1 cellular context compared by ENCODE assay signal in genomic region chr2:183078467-183079334, GRCh38.
TF ChIP-seq lines count a peak whose summit lies in the region.

A gene with protein sequence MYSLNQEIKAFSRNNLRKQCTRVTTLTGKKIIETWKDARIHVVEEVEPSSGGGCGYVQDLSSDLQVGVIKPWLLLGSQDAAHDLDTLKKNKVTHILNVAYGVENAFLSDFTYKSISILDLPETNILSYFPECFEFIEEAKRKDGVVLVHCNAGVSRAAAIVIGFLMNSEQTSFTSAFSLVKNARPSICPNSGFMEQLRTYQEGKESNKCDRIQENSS (plus strand): TSS chr2:183078747. CDS start chr2:183078934, 187 bp downstream.

TF ChIP-seq in HepG2, 621 proteins besides CTCF, POLR2A, EP300 and RAD21 (continued from another document and continues in another):
- TF ChIP-seq MEIS1 (CRISPR knock-in tag; IDR thresholded peaks at IDR 0.05; ENCODE audit: borderline replicate concordance) (peak; percentile 66; the same call in 1 of the 2 replicates), ZNF160 (CRISPR knock-in tag; IDR thresholded peaks at IDR 0.05) (peak; percentile 61; the same call in 1 of the 2 replicates), ZSCAN20 (CRISPR knock-in tag; IDR thresholded peaks at IDR 0.05; ENCODE audit: borderline replicate concordance) (peak; percentile 74; the same call in 1 of the 2 replicates), ZSCAN9 (CRISPR knock-in tag; IDR thresholded peaks at IDR 0.05; ENCODE audit: borderline replicate concordance) (no peak; the same call in 1 of the 2 replicates), KIAA2018 (CRISPR knock-in tag; IDR thresholded peaks at IDR 0.05; ENCODE audit: borderline replicate concordance) (no peak), ZNF747 (CRISPR knock-in tag; IDR thresholded peaks at IDR 0.05; ENCODE audit: borderline replicate concordance) (peak; percentile 87), KMT2B (CRISPR knock-in tag; IDR thresholded peaks at IDR 0.05) (peak; percentile 94), ZNF605 (CRISPR knock-in tag; IDR thresholded peaks at IDR 0.05) (peak; percentile 82), MED13 (CRISPR knock-in tag; IDR thresholded peaks at IDR 0.05) (peak; percentile 55; the same call in 1 of the 2 replicates), ZNF232 (CRISPR knock-in tag; IDR thresholded peaks at IDR 0.05; ENCODE audit: borderline replicate concordance) (peak; percentile 61; the same call in 1 of the 2 replicates), EEA1 (CRISPR knock-in tag; IDR thresholded peaks at IDR 0.05; ENCODE audit: borderline replicate concordance) (no peak), SIX1 (CRISPR knock-in tag; IDR thresholded peaks at IDR 0.05; ENCODE audit: borderline replicate concordance) (0 out of 2 replicates have a peak, but pooled peaks have one; percentile 29), ZSCAN31 (CRISPR knock-in tag; IDR thresholded peaks at IDR 0.05; ENCODE audit: low read depth) (peak; percentile 73; the same call in 1 of the 2 replicates), ZNF512B (CRISPR knock-in tag; IDR thresholded peaks at IDR 0.05; ENCODE audit: borderline replicate concordance) (peak; percentile 72; the same call in 1 of the 2 replicates), GFI1 (CRISPR knock-in tag; IDR thresholded peaks at IDR 0.05; ENCODE audit: borderline replicate concordance) (no peak), HOXA5 (CRISPR knock-in tag; IDR thresholded peaks at IDR 0.05) (0 out of 2 replicates have a peak, but pooled peaks have one; percentile 42), NR1H2 (CRISPR knock-in tag; IDR thresholded peaks at IDR 0.05; ENCODE audit: borderline replicate concordance, low read depth) (no peak), ZNF878 (CRISPR knock-in tag; IDR thresholded peaks at IDR 0.05) (0 out of 2 replicates have a peak, but pooled peaks have one; percentile 41), ARID4A (CRISPR knock-in tag; IDR thresholded peaks at IDR 0.05; ENCODE audit: borderline replicate concordance) (peak; percentile 73; the same call in 1 of the 2 replicates), ZNF772 (CRISPR knock-in tag; IDR thresholded peaks at IDR 0.05) (peak; percentile 71), POGK (CRISPR knock-in tag; conservative IDR thresholded peaks at IDR 0.05) (peak; percentile 84), PHF21A (CRISPR knock-in tag; IDR thresholded peaks at IDR 0.05) (peak; percentile 81), XRCC5 (optimal IDR thresholded peaks at IDR 0.05; ENCODE audit: low read length) (peak; percentile 81)
- TF ChIP-seq, protein P1, sequence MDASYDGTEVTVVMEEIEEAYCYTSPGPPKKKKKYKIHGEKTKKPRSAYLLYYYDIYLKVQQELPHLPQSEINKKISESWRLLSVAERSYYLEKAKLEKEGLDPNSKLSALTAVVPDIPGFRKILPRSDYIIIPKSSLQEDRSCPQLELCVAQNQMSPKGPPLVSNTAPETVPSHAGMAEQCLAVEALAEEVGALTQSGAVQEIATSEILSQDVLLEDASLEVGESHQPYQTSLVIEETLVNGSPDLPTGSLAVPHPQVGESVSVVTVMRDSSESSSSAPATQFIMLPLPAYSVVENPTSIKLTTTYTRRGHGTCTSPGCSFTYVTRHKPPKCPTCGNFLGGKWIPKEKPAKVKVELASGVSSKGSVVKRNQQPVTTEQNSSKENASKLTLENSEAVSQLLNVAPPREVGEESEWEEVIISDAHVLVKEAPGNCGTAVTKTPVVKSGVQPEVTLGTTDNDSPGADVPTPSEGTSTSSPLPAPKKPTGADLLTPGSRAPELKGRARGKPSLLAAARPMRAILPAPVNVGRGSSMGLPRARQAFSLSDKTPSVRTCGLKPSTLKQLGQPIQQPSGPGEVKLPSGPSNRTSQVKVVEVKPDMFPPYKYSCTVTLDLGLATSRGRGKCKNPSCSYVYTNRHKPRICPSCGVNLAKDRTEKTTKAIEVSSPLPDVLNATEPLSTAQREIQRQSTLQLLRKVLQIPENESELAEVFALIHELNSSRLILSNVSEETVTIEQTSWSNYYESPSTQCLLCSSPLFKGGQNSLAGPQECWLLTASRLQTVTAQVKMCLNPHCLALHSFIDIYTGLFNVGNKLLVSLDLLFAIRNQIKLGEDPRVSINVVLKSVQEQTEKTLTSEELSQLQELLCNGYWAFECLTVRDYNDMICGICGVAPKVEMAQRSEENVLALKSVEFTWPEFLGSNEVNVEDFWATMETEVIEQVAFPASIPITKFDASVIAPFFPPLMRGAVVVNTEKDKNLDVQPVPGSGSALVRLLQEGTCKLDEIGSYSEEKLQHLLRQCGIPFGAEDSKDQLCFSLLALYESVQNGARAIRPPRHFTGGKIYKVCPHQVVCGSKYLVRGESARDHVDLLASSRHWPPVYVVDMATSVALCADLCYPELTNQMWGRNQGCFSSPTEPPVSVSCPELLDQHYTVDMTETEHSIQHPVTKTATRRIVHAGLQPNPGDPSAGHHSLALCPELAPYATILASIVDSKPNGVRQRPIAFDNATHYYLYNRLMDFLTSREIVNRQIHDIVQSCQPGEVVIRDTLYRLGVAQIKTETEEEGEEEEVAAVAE (CRISPR knock-in tag; IDR thresholded peaks at IDR 0.05; ENCODE audit: borderline replicate concordance) = peak; percentile 89
- TF ChIP-seq, protein P2, sequence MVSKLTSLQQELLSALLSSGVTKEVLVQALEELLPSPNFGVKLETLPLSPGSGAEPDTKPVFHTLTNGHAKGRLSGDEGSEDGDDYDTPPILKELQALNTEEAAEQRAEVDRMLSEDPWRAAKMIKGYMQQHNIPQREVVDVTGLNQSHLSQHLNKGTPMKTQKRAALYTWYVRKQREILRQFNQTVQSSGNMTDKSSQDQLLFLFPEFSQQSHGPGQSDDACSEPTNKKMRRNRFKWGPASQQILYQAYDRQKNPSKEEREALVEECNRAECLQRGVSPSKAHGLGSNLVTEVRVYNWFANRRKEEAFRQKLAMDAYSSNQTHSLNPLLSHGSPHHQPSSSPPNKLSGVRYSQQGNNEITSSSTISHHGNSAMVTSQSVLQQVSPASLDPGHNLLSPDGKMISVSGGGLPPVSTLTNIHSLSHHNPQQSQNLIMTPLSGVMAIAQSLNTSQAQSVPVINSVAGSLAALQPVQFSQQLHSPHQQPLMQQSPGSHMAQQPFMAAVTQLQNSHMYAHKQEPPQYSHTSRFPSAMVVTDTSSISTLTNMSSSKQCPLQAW (CRISPR knock-in tag; IDR thresholded peaks at IDR 0.05) = peak; percentile 57; the same call in 1 of the 2 replicates
- TF ChIP-seq, protein P3, sequence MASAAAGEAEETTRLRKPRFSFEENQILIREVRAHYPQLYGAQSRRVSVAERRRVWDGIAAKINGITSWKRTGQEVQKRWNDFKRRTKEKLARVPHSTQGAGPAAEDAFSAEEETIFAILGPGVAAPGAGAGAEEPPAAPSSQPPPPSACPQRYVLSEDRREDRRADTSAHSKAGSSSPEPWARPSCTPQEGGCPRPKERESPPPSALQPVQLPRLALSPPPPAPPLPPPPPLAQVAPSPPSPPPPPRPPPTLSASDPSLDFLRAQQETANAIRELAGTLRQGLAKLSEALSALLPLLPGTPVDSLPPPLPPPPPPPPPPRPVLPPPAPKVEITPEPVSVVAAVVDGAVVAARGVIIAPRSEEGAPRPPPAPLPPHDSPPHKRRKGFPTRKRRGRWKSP (CRISPR knock-in tag; IDR thresholded peaks at IDR 0.05) = peak; percentile 68
